In the genomic region with DNA sequence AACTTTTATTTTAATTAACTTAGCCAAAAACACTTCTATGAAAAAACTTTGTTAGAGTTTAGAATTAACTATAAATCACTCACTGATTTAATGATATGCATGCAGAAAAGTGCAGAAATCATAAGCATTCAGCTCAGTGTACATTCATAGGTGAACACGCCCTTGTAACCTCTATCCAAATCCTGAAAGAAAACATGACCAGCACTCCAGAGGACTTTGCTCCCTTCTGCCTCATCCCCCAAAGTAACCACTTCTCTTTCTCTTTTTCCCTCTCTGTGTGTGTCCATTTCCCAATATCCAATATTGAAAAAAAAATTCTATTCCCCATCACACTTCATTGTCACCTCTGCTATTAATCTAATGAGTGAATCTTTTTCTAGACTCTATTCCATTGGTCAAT, we compare ENCODE assay signal across 16 cellular contexts.
DNase-seq lines count a peak whose midpoint lies in the region; ATAC-seq and TF ChIP-seq lines count a peak whose summit lies in the region.
"Had no signal": no experiment of that assay in that cellular context is flagged by ENCODE, and none has a peak within 500 bp of the region (broad histone marks: within the 10 kb centered on the region; RNA-seq: fewer than 3 reads in every experiment).

No MANE protein-coding gene starts in this region.

- TF ChIP-seq CTCF in HEK293 (tag by site-specific recombination; IDR thresholded peaks at IDR 0.05) (no peak), PC-3 (conservative IDR thresholded peaks at IDR 0.05; ENCODE audit: low read depth, low read length) (no peak), foreskin keratinocyte (conservative IDR thresholded peaks at IDR 0.05) (no peak), liver (IDR thresholded peaks at IDR 0.05; ENCODE audit: low read depth, low read length, missing input control) (no peak)

- H3K9me3 ChIP-seq in HEK293 (ENCODE audit: control insufficient read depth, insufficient read depth, low read depth, low read length) (no peaks in the 10 kb centered on the region), PC-3 (ENCODE audit: low read length) (no peaks in the 10 kb centered on the region), liver (ENCODE audit: control insufficient read depth in 4 of 4, low read length in 3 of 4) (peaks cover 0 to 2% (median 0%) of the 10 kb centered on the region in 4 donors)
- H3K9me3 ChIP-seq: Caco-2, HAP-1 had no signal

- no peaks in the 10 kb centered on the region for H3K27me3 ChIP-seq in PC-3 (ENCODE audit: low read length)
- no peaks in the 10 kb centered on the region for H3K27me3 ChIP-seq in foreskin keratinocyte
- no peaks in the 10 kb centered on the region for H3K27me3 ChIP-seq in liver (ENCODE audit: control insufficient read depth in 4 of 4, insufficient read depth in 4 of 4, low read length in 3 of 4)

- BruUV-seq in PC-3 (replicated peaks; lab: Mats Ljungman, UMichigan): no TSS peak

- no peaks in the 10 kb centered on the region for H3K79me2 ChIP-seq in PC-3 (ENCODE audit: low read length)

- intact Hi-C loops in PC-3 (cut with micrococcal nuclease) (no loop called here), Right ventricle myocardium inferior (cut with DNase I) (no loop called here)

- TF ChIP-seq RAD21 in liver (IDR thresholded peaks at IDR 0.05): no peak

- 43% methylated on average over 1 of the region's 1 CpG for WGBS in liver

- H3K9me2 ChIP-seq in PC-3 (replicated peaks; ENCODE audit: low read length): peaks cover 4% of the 10 kb centered on the region

- POLR2A ChIA-PET in HEK293 (lab: Yijun Ruan, JAX) (interaction anchor here (0.5 kb wide), 1 partner anchor 1096 kb away, joined by 4 read pairs; no protein-coding TSS in a partner anchor), PC-3 (lab: Charles Lee; ENCODE audit: unreplicated experiment) (interaction anchor here (0.6 kb wide), 1 partner anchor 158 kb away, joined by 3 read pairs; no protein-coding TSS in a partner anchor)

- H3K27ac ChIP-seq in HEK293 (ENCODE audit: extremely low read depth, low read depth, low read length) (no peak overlapping the region), PC-3 (ENCODE audit: low read length) (no peak overlapping the region), foreskin keratinocyte (no peak overlapping the region), liver (ENCODE audit: low read depth in 1 of 2, low read length in 2 of 2) (no peak overlapping the region)

- ATAC-seq in PC-3 (peak; percentile 58; the same call in 1 of the 2 replicates), foreskin keratinocyte (peak; percentile 34), Right ventricle myocardium inferior (no peak), GM18520 (IDR thresholded peaks at IDR 0.05; ENCODE audit: unreplicated experiment) (no peak), GM19397 (IDR thresholded peaks at IDR 0.05; ENCODE audit: unreplicated experiment) (no peak)
- ATAC-seq: CD8-positive, alpha-beta T cell had no signal

- no peak overlapping the region for H2AFZ ChIP-seq in PC-3 (ENCODE audit: low read length)

- no peak overlapping the region for H3K4me2 ChIP-seq in PC-3 (ENCODE audit: low read length)

- H4K20me1 ChIP-seq in PC-3 (ENCODE audit: low read length): no peaks in the 10 kb centered on the region

- CTCF ChIA-PET in HEK293 (lab: Yijun Ruan, JAX) (interaction anchor here (1.2 kb wide), 1 partner anchor 11 kb away, joined by 3 read pairs; no protein-coding TSS in a partner anchor), PC-3 (lab: Charles Lee) (no interaction called here)

- H3K9ac ChIP-seq in PC-3 (ENCODE audit: low read length) (no peak overlapping the region), liver (ENCODE audit: low read depth in 1 of 2, low read length in 2 of 2) (no peak overlapping the region)

- H3K4me3 ChIP-seq in HEK293 (ENCODE audit: low read depth, low read length): no peak overlapping the region
- H3K4me3 ChIP-seq in PC-3 (ENCODE audit: low read length): no peak overlapping the region
- no peak overlapping the region for H3K4me3 ChIP-seq in liver (ENCODE audit: low read depth in 1 of 3, low read length in 3 of 3)
- H3K4me3 ChIP-seq: HAP-1 had no signal

- peak; percentile 37 for DNase-seq in PC-3
- no peak for DNase-seq in foreskin keratinocyte
- no peak for DNase-seq in Right ventricle myocardium inferior (ENCODE audit: missing footprints)
- no peak for DNase-seq in NCI-H524 (lab: John Stamatoyannopoulos, UW)
- DNase-seq: C1 segment of cervical spinal cord; Caco-2; CD4-positive, CD25-positive, alpha-beta regulatory T cell; CD8-positive, alpha-beta T cell; DMS153; DND-41; GOT3 had no signal

- H3K36me3 ChIP-seq in HEK293 (ENCODE audit: control insufficient read depth in 2 of 2, insufficient read depth in 1 of 2, low read length in 2 of 2): no peaks in the 10 kb centered on the region
- no peaks in the 10 kb centered on the region for H3K36me3 ChIP-seq in PC-3 (ENCODE audit: low read depth, low read length)
- no peaks in the 10 kb centered on the region for H3K36me3 ChIP-seq in liver (ENCODE audit: control insufficient read depth in 4 of 4, insufficient read depth in 3 of 4, low read depth in 1 of 4, low read length in 3 of 4)
- H3K36me3 ChIP-seq: HAP-1 had no signal

- H3K4me1 ChIP-seq in HEK293 (ENCODE audit: control insufficient read depth, insufficient read depth, low read length) (no peaks in the 10 kb centered on the region), PC-3 (ENCODE audit: insufficient read depth, low read length) (no peaks in the 10 kb centered on the region), foreskin keratinocyte (no peaks in the 10 kb centered on the region), liver (ENCODE audit: control insufficient read depth in 4 of 4, insufficient read depth in 4 of 4, low read length in 3 of 4) (no peaks in the 10 kb centered on the region)
- H3K4me1 ChIP-seq: Caco-2 had no signal

- no peaks in the 10 kb centered on the region for H3F3A ChIP-seq in PC-3 (ENCODE audit: low read length, unreplicated experiment)

TF ChIP-seq in HEK293, 187 proteins besides CTCF, POLR2A, EP300 and RAD21 (continues in another document):
- no peak for TF ChIP-seq SCRT2 (tag by site-specific recombination; IDR thresholded peaks at IDR 0.05)
- TF ChIP-seq, protein P1, sequence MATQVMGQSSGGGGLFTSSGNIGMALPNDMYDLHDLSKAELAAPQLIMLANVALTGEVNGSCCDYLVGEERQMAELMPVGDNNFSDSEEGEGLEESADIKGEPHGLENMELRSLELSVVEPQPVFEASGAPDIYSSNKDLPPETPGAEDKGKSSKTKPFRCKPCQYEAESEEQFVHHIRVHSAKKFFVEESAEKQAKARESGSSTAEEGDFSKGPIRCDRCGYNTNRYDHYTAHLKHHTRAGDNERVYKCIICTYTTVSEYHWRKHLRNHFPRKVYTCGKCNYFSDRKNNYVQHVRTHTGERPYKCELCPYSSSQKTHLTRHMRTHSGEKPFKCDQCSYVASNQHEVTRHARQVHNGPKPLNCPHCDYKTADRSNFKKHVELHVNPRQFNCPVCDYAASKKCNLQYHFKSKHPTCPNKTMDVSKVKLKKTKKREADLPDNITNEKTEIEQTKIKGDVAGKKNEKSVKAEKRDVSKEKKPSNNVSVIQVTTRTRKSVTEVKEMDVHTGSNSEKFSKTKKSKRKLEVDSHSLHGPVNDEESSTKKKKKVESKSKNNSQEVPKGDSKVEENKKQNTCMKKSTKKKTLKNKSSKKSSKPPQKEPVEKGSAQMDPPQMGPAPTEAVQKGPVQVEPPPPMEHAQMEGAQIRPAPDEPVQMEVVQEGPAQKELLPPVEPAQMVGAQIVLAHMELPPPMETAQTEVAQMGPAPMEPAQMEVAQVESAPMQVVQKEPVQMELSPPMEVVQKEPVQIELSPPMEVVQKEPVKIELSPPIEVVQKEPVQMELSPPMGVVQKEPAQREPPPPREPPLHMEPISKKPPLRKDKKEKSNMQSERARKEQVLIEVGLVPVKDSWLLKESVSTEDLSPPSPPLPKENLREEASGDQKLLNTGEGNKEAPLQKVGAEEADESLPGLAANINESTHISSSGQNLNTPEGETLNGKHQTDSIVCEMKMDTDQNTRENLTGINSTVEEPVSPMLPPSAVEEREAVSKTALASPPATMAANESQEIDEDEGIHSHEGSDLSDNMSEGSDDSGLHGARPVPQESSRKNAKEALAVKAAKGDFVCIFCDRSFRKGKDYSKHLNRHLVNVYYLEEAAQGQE (tag by site-specific recombination; IDR thresholded peaks at IDR 0.05): peak; percentile 83

TF ChIP-seq in liver, 16 proteins besides CTCF, POLR2A, EP300 and RAD21 (continues in another document):
- TF ChIP-seq HNF4A (conservative IDR thresholded peaks at IDR 0.05) (peak; percentile 57 to 71), TAF1 (conservative IDR thresholded peaks at IDR 0.05) (no peak), GABPA (IDR thresholded peaks at IDR 0.05 in 1 of 2, conservative IDR thresholded peaks at IDR 0.05 in 1 of 2) (no peak), HNF4G (IDR thresholded peaks at IDR 0.05) (peak; percentile 29), NR2F2 (IDR thresholded peaks at IDR 0.05) (no peak), EGR1 (IDR thresholded peaks at IDR 0.05; ENCODE audit: low read depth in 2 of 2) (no peak), FOXA2 (IDR thresholded peaks at IDR 0.05) (no peak), FOXA1 (IDR thresholded peaks at IDR 0.05) (no peak), JUND (IDR thresholded peaks at IDR 0.05) (no peak)
- TF ChIP-seq, protein P1 (IDR thresholded peaks at IDR 0.05): peak; percentile 85

Comparison
In these comparisons a context has a peak if more than half of its experiments do, and no peak if none do; other contexts are left out.
1. ATAC-seq: peak in PC-3 (single experiment) and foreskin keratinocyte (single experiment); none in Right ventricle myocardium inferior (single experiment), GM18520 (single experiment) and GM19397 (single experiment).